ENCODE assay signal across 9 cellular contexts in genomic region chr1:48498096-48498791, GRCh38. TPM values are rescaled to one million over a fixed set of nuclear protein-coding genes. Genes with fewer than 3 reads are reported as not detected.
DNase-seq lines count a peak whose midpoint lies in the region; ATAC-seq and TF ChIP-seq lines count a peak whose summit lies in the region.
"Had no signal": no experiment of that assay in that cellular context is flagged by ENCODE, and none has a peak within 500 bp of the region (broad histone marks: within the 10 kb centered on the region; RNA-seq: fewer than 3 reads in every experiment).

No MANE protein-coding gene starts in this region.

- H3K27ac Mint-ChIP-seq in nephron progenitor cell = no peak overlapping the region
- peak overlapping the region; percentile 16 for H3K27ac Mint-ChIP-seq in stimulated activated naive CD8-positive, alpha-beta T cell treated with anti-CD3 and anti-CD28 coated beads, Interleukin-15, Interleukin-2, amounts not matched to agents 100 ng/mL and 50 ng/mL, for 24 hours

- H3K9me3 ChIP-seq in fibroblast of lung (ENCODE audit: control insufficient read depth, insufficient read depth, low read depth, low read length) = no peaks in the 10 kb centered on the region

- peaks cover 8% of the 10 kb centered on the region for H3K4me1 Mint-ChIP-seq in nephron progenitor cell
- H3K4me1 Mint-ChIP-seq in stimulated activated naive CD8-positive, alpha-beta T cell treated with anti-CD3 and anti-CD28 coated beads, Interleukin-15, Interleukin-2, amounts not matched to agents 100 ng/mL and 50 ng/mL, for 24 hours (ENCODE audit: low read depth) = peaks cover 4% of the 10 kb centered on the region

- no peaks in the 10 kb centered on the region for H3K79me2 ChIP-seq in fibroblast of lung (ENCODE audit: control insufficient read depth, insufficient read depth, low read length)

- H3K4me1 ChIP-seq in fibroblast of lung (ENCODE audit: control insufficient read depth, extremely low read depth, insufficient read depth, low read length) = peaks cover 13% of the 10 kb centered on the region

- no peak overlapping the region for H3K4me3 ChIP-seq in fibroblast of lung (replicated peaks in 1 of 4; ENCODE audit: control extremely low read depth in 1 of 4, insufficient read depth in 1 of 4, low read depth in 3 of 4, low read length in 4 of 4)

- no peak overlapping the region for H3K4me2 ChIP-seq in fibroblast of lung (ENCODE audit: extremely low read depth, insufficient read depth, low read length)

- H3K27ac ChIP-seq in fibroblast of lung (ENCODE audit: insufficient read depth, low read length) = no peak overlapping the region
- H3K27ac ChIP-seq: epithelial cell of prostate had no signal

- no peaks in the 10 kb centered on the region for H4K20me1 ChIP-seq in fibroblast of lung (ENCODE audit: control insufficient read depth, extremely low read depth, insufficient read depth, low read length)

- TF ChIP-seq RAD21 in Ishikawa (IDR thresholded peaks at IDR 0.05; ENCODE audit: low read depth) = peak; percentile 60

- no peaks in the 10 kb centered on the region for H3K36me3 Mint-ChIP-seq in nephron progenitor cell (ENCODE audit: low read depth)
- H3K36me3 Mint-ChIP-seq in stimulated activated naive CD8-positive, alpha-beta T cell treated with anti-CD3 and anti-CD28 coated beads, Interleukin-15, Interleukin-2, amounts not matched to agents 100 ng/mL and 50 ng/mL, for 24 hours (ENCODE audit: low read depth) = no peaks in the 10 kb centered on the region

- no peak overlapping the region for H3K4me3 Mint-ChIP-seq in nephron progenitor cell
- H3K4me3 Mint-ChIP-seq in stimulated activated naive CD8-positive, alpha-beta T cell treated with anti-CD3 and anti-CD28 coated beads, Interleukin-15, Interleukin-2, amounts not matched to agents 100 ng/mL and 50 ng/mL, for 24 hours = no peak overlapping the region

- no peaks in the 10 kb centered on the region for H3K9me3 Mint-ChIP-seq in nephron progenitor cell
- H3K9me3 Mint-ChIP-seq in stimulated activated naive CD8-positive, alpha-beta T cell treated with anti-CD3 and anti-CD28 coated beads, Interleukin-15, Interleukin-2, amounts not matched to agents 100 ng/mL and 50 ng/mL, for 24 hours = no peaks in the 10 kb centered on the region

- H3K27me3 ChIP-seq in fibroblast of lung (ENCODE audit: control insufficient read depth, insufficient read depth, low read length) = no peaks in the 10 kb centered on the region

- peak; percentile 90 for ATAC-seq in GM21515 (IDR thresholded peaks at IDR 0.05; ENCODE audit: unreplicated experiment)

- no peak for TF ChIP-seq EP300 in Ishikawa (IDR thresholded peaks at IDR 0.05; ENCODE audit: borderline replicate concordance)

- H3K9ac ChIP-seq in fibroblast of lung (ENCODE audit: insufficient read depth, low read length) = no peak overlapping the region

- DNase-seq in DMS114 treated with DMSO at 0.1 percent for 48 hours (lab: John Stamatoyannopoulos, UW; ENCODE audit: unreplicated experiment) (peak; percentile 61), OCI-M2 (lab: John Stamatoyannopoulos, UW; ENCODE audit: unreplicated experiment) (peak; percentile 3), activated T-cell treated with anti-CD3 and anti-CD28 coated beads for 48 hours (ENCODE audit: low read depth) (peak; percentile 61), fibroblast of lung (ENCODE audit: low read depth in 2 of 2) (peak; percentile 45 to 82), nephron progenitor cell (peak; percentile 89)

- H3K27me3 Mint-ChIP-seq in nephron progenitor cell (ENCODE audit: low read depth, poor library complexity) = peaks cover 10% of the 10 kb centered on the region
- H3K27me3 Mint-ChIP-seq in stimulated activated naive CD8-positive, alpha-beta T cell treated with anti-CD3 and anti-CD28 coated beads, Interleukin-15, Interleukin-2, amounts not matched to agents 100 ng/mL and 50 ng/mL, for 24 hours = no peaks in the 10 kb centered on the region

- H2AFZ ChIP-seq in fibroblast of lung (ENCODE audit: low read length) = no peak overlapping the region

- no peaks in the 10 kb centered on the region for H3K36me3 ChIP-seq in fibroblast of lung (ENCODE audit: control insufficient read depth, insufficient read depth, low read length)

- TF ChIP-seq CTCF in fibroblast of lung (conservative IDR thresholded peaks at IDR 0.05 in 1 of 2, IDR thresholded peaks at IDR 0.05 in 1 of 2; ENCODE audit: low read depth in 1 of 2, low read length in 2 of 2) (peak; percentile 97 to 98), nephron progenitor cell (IDR thresholded peaks at IDR 0.05) (peak; percentile 95)

TF ChIP-seq in Ishikawa, 13 proteins besides CTCF, POLR2A, EP300 and RAD21:
- TF ChIP-seq TEAD4 (IDR thresholded peaks at IDR 0.05) (peak; percentile 50; the same call in 1 of the 2 replicates), CREB1 (IDR thresholded peaks at IDR 0.05; ENCODE audit: low read depth) (no peak)

RNA-seq across cellular contexts. Expression of gene SPATA6, which starts 26.2 kb away (rescaled TPM):
- 7.4 and 8.9 TPM in 2 replicates for total RNA-seq in fibroblast of lung
- polyA plus RNA-seq in fibroblast of lung = 5.5 and 6.8 TPM in 2 replicates
- polyA plus RNA-seq in fibroblast of lung (2012) = 5.3 and 5.4 TPM in 2 replicates
- polyA minus RNA-seq in fibroblast of lung (ENCODE audit: low replicate concordance) = 0.27 and 4.2 TPM in 2 replicates

Comparison
In these comparisons a context has a peak if more than half of its experiments do, and no peak if none do; other contexts are left out.
1. DNase-seq: peak in every context shown above with its lines; median percentile 89 in nephron progenitor cell; 64 in fibroblast of lung; 61 in DMS114 treated with DMSO at 0.1 percent for 48 hours; 61 in activated T-cell treated with anti-CD3 and anti-CD28 coated beads for 48 hours; 3 in OCI-M2.